ENCODE assay signal across 1 cellular context in the genomic region with DNA sequence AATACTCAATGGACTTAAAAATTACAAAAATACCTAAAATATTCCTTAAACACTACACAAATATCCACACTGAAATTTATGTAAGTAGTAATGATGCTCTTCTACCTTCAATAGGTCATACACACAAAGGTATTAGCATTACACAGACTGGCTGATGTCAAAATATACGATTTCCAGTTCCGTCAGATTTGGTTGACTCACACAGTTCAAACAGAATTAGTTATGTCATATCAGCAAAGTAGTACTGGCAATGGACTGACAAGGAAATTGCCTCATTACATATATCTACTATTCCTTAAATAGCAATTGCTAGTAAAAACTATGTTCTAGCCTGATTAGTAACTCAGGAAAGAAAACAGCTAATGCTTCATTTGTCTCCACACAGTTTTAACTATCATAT.
TF ChIP-seq lines count a peak whose summit lies in the region.

No MANE protein-coding gene starts in this region.

TF ChIP-seq in K562, 482 proteins besides CTCF, POLR2A, EP300 and RAD21 (continued from another document):
- TF ChIP-seq, protein P1, sequence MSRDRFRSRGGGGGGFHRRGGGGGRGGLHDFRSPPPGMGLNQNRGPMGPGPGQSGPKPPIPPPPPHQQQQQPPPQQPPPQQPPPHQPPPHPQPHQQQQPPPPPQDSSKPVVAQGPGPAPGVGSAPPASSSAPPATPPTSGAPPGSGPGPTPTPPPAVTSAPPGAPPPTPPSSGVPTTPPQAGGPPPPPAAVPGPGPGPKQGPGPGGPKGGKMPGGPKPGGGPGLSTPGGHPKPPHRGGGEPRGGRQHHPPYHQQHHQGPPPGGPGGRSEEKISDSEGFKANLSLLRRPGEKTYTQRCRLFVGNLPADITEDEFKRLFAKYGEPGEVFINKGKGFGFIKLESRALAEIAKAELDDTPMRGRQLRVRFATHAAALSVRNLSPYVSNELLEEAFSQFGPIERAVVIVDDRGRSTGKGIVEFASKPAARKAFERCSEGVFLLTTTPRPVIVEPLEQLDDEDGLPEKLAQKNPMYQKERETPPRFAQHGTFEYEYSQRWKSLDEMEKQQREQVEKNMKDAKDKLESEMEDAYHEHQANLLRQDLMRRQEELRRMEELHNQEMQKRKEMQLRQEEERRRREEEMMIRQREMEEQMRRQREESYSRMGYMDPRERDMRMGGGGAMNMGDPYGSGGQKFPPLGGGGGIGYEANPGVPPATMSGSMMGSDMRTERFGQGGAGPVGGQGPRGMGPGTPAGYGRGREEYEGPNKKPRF (IDR thresholded peaks at IDR 0.05; ENCODE audit: low read depth, low read length) = no peak
